1 cellular context compared by ENCODE assay signal in genomic region chr17:973053-973452, GRCh38.
TF ChIP-seq lines count a peak whose summit lies in the region.

No MANE protein-coding gene starts in this region.

TF ChIP-seq in SK-N-SH, 30 proteins besides CTCF, POLR2A, EP300 and RAD21:
- TF ChIP-seq RXRA (IDR thresholded peaks at IDR 0.05; ENCODE audit: borderline replicate concordance, low read depth) (no peak), TCF12 (IDR thresholded peaks at IDR 0.05) (no peak)
TF ChIP-seq in SK-N-SH: peak in this region for 0.
